In genomic region chr5:62168882-62169281, GRCh38 we compare ENCODE assay signal across 20 cellular contexts.
"Had no signal": no experiment of that assay in that cellular context is flagged by ENCODE, and none has a peak within 500 bp of the region (broad histone marks: within the 10 kb centered on the region; RNA-seq: fewer than 3 reads in every experiment).

No MANE protein-coding gene starts in this region.

- ATAC-seq: heart left ventricle; left colon; left ventricle myocardium superior; naive thymus-derived CD4-positive, alpha-beta T cell; stimulated activated naive B cell treated with anti-CD40 and anti-IgM and Interleukin-4, amounts not matched to agents 10 μg/mL and 1 μg/mL and 100 μg/mL, for 72 hours; stimulated activated naive CD8-positive, alpha-beta T cell treated with anti-CD3 and anti-CD28 coated beads, Interleukin-15, amount 100 ng/mL, for 72 hours; upper lobe of right lung had no signal

- H3K27ac ChIP-seq: heart left ventricle, sigmoid colon, skin epidermis, testis, tibial nerve, upper lobe of right lung, vagina had no signal

- H3K27me3 ChIP-seq: sigmoid colon, testis, tibial nerve, upper lobe of right lung, vagina had no signal

- H3K4me1 ChIP-seq: heart left ventricle, sigmoid colon, testis, tibial nerve, upper lobe of right lung, vagina had no signal

- H3K36me3 ChIP-seq: heart left ventricle, sigmoid colon, tibial nerve, upper lobe of right lung, vagina had no signal

- DNase-seq: effector CD4-positive, alpha-beta T cell; endodermal cell; heart left ventricle; hippocampal formation; left colon; left ventricle myocardium superior; mesenchymal stem cell; naive thymus-derived CD4-positive, alpha-beta T cell; posterior cingulate gyrus; sigmoid colon; stimulated activated CD4-positive, alpha-beta T cell treated with anti-CD3 and anti-CD28 coated beads, Interleukin-2, amount 100 ng/mL, for 24 hours; stimulated activated CD4-positive, alpha-beta T cell treated with anti-CD3 and anti-CD28 coated beads, Interleukin-4, amount 100 ng/mL, for 4 hours; stimulated activated naive B cell treated with anti-CD40 and anti-IgM and Interleukin-4, amounts not matched to agents 10 μg/mL and 1 μg/mL and 100 μg/mL, for 72 hours; stimulated activated naive CD8-positive, alpha-beta T cell treated with anti-CD3 and anti-CD28 coated beads, Interleukin-15, amount 100 ng/mL, for 72 hours; testis; upper lobe of right lung had no signal

- H3K4me3 ChIP-seq: heart left ventricle, lung, sigmoid colon, skin epidermis, testis, tibial nerve, upper lobe of right lung, vagina had no signal

- H3K9me3 ChIP-seq: heart left ventricle, sigmoid colon, testis, tibial nerve, upper lobe of right lung, vagina had no signal
